Comparison of ENCODE assay signal across 21 cellular contexts in genomic region chr3:9110316-9110715, GRCh38.
"Had no signal": no experiment of that assay in that cellular context is flagged by ENCODE, and none has a peak within 500 bp of the region (broad histone marks: within the 10 kb centered on the region; RNA-seq: fewer than 3 reads in every experiment).

No MANE protein-coding gene starts in this region.

- H3K36me3 ChIP-seq: colonic mucosa, heart left ventricle, tibial artery had no signal

- H3K4me2 ChIP-seq: SK-N-SH, smooth muscle cell had no signal

- H3K4me3 Mint-ChIP-seq: activated CD8-positive, alpha-beta memory T cell treated with anti-CD3 and anti-CD28 coated beads, Interleukin-2, amount 10 ng/mL, durations not matched to agents 7 days and 5 days; activated CD8-positive, alpha-beta T cell treated with anti-CD3 and anti-CD28 coated beads for 36 hours; activated naive CD4-positive, alpha-beta T cell treated with anti-CD3 and anti-CD28 coated beads, Interleukin-2, amount 10 ng/mL, durations not matched to agents 7 days and 5 days; naive thymus-derived CD8-positive, alpha-beta T cell; stimulated activated naive B cell treated with anti-CD40 and anti-IgM and Interleukin-4, amounts not matched to agents 10 μg/mL and 1 μg/mL and 100 μg/mL, for 72 hours had no signal

- H3K9ac ChIP-seq: parathyroid adenoma, SK-N-SH had no signal

- ATAC-seq: activated CD8-positive, alpha-beta memory T cell treated with anti-CD3 and anti-CD28 coated beads, Interleukin-2, amount 10 ng/mL, durations not matched to agents 7 days and 5 days; activated CD8-positive, alpha-beta T cell treated with anti-CD3 and anti-CD28 coated beads for 36 hours; body of pancreas; naive thymus-derived CD8-positive, alpha-beta T cell; sciatic nerve; stimulated activated naive B cell treated with anti-CD40 and anti-IgM and Interleukin-4, amounts not matched to agents 10 μg/mL and 1 μg/mL and 100 μg/mL, for 72 hours had no signal

- H3K9me3 ChIP-seq: body of pancreas, colonic mucosa, heart left ventricle, SK-N-SH, tibial artery had no signal

- H3K27ac Mint-ChIP-seq: activated CD8-positive, alpha-beta memory T cell treated with anti-CD3 and anti-CD28 coated beads, Interleukin-2, amount 10 ng/mL, durations not matched to agents 7 days and 5 days; activated CD8-positive, alpha-beta T cell treated with anti-CD3 and anti-CD28 coated beads for 36 hours; activated naive CD4-positive, alpha-beta T cell treated with anti-CD3 and anti-CD28 coated beads, Interleukin-2, amount 10 ng/mL, durations not matched to agents 7 days and 5 days; stimulated activated naive B cell treated with anti-CD40 and anti-IgM and Interleukin-4, amounts not matched to agents 10 μg/mL and 1 μg/mL and 100 μg/mL, for 72 hours had no signal

- H3K27me3 Mint-ChIP-seq: activated CD8-positive, alpha-beta memory T cell treated with anti-CD3 and anti-CD28 coated beads, Interleukin-2, amount 10 ng/mL, durations not matched to agents 7 days and 5 days; activated CD8-positive, alpha-beta T cell treated with anti-CD3 and anti-CD28 coated beads for 36 hours; activated naive CD4-positive, alpha-beta T cell treated with anti-CD3 and anti-CD28 coated beads, Interleukin-2, amount 10 ng/mL, durations not matched to agents 7 days and 5 days had no signal

- H3K4me1 ChIP-seq: body of pancreas, colonic mucosa, parathyroid adenoma had no signal

- DNase-seq: activated CD4-positive, alpha-beta T cell treated with anti-CD3 and anti-CD28 coated beads for 48 hours; activated CD8-positive, alpha-beta memory T cell treated with anti-CD3 and anti-CD28 coated beads, Interleukin-2, amount 10 ng/mL, durations not matched to agents 7 days and 5 days; activated CD8-positive, alpha-beta T cell treated with anti-CD3 and anti-CD28 coated beads for 36 hours; activated effector memory CD4-positive, alpha-beta T cell treated with anti-CD3 and anti-CD28 coated beads, Interleukin-2, amount 50 U/mL, for 16 hours; activated naive CD4-positive, alpha-beta T cell treated with anti-CD3 and anti-CD28 coated beads, Interleukin-2, amount 10 ng/mL, durations not matched to agents 7 days and 5 days; activated T-cell treated with anti-CD3 and anti-CD28 coated beads for 4 hours; anterior cingulate cortex; body of pancreas; central memory CD4-positive, alpha-beta T cell; colonic mucosa; heart left ventricle; mesenchymal stem cell; naive thymus-derived CD8-positive, alpha-beta T cell; SK-N-SH; stimulated activated CD4-positive, alpha-beta T cell treated with anti-CD3 and anti-CD28 coated beads, Interleukin-15, amount 100 ng/mL, for 24 hours; stimulated activated naive B cell treated with anti-CD40 and anti-IgM and Interleukin-4, amounts not matched to agents 10 μg/mL and 1 μg/mL and 100 μg/mL, for 72 hours; tibial artery had no signal

- H3K36me3 Mint-ChIP-seq: activated CD8-positive, alpha-beta memory T cell treated with anti-CD3 and anti-CD28 coated beads, Interleukin-2, amount 10 ng/mL, durations not matched to agents 7 days and 5 days; activated naive CD4-positive, alpha-beta T cell treated with anti-CD3 and anti-CD28 coated beads, Interleukin-2, amount 10 ng/mL, durations not matched to agents 7 days and 5 days had no signal

- H3K4me3 ChIP-seq: body of pancreas, colonic mucosa, heart left ventricle, smooth muscle cell, tibial artery had no signal

- H3K9me3 Mint-ChIP-seq: activated CD8-positive, alpha-beta T cell treated with anti-CD3 and anti-CD28 coated beads for 36 hours; activated naive CD4-positive, alpha-beta T cell treated with anti-CD3 and anti-CD28 coated beads, Interleukin-2, amount 10 ng/mL, durations not matched to agents 7 days and 5 days had no signal

- H3K4me1 Mint-ChIP-seq: activated CD8-positive, alpha-beta memory T cell treated with anti-CD3 and anti-CD28 coated beads, Interleukin-2, amount 10 ng/mL, durations not matched to agents 7 days and 5 days; activated naive CD4-positive, alpha-beta T cell treated with anti-CD3 and anti-CD28 coated beads, Interleukin-2, amount 10 ng/mL, durations not matched to agents 7 days and 5 days; naive thymus-derived CD8-positive, alpha-beta T cell; stimulated activated naive B cell treated with anti-CD40 and anti-IgM and Interleukin-4, amounts not matched to agents 10 μg/mL and 1 μg/mL and 100 μg/mL, for 72 hours had no signal

- H3K27me3 ChIP-seq: body of pancreas, colonic mucosa, heart left ventricle had no signal

- H3K27ac ChIP-seq: body of pancreas, colonic mucosa, epithelial cell of prostate, heart left ventricle, parathyroid adenoma, tibial artery had no signal
